ENCODE assay signal across 27 cellular contexts in the genomic region with DNA sequence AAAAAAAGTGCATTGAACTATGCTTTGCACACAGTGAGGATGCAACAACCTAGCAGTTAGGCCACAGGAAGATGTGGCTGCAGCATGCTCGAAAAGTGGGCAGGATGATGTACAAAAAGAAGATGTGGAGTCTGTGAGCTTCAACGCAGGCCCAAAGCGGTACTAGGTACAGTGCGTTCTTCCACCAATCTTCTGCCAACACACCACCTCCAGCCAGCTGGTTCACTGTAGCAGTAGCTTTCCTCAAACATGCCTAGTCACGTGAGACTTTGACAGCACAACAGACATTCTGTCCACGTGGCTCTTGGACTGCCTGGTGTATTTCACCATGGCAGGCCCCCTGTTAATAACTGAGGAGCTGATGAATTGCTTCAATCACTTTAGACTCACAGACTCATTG.
"Had no signal": no experiment of that assay in that cellular context is flagged by ENCODE, and none has a peak within 500 bp of the region (broad histone marks: within the 10 kb centered on the region; RNA-seq: fewer than 3 reads in every experiment).

No MANE protein-coding gene starts in this region.

- H3K36me3 ChIP-seq: ascending aorta had no signal

- H3K27ac ChIP-seq: ascending aorta, PC-9, RWPE1, VCaP had no signal

- H3K9me3 ChIP-seq: ascending aorta had no signal

- DNase-seq: activated CD4-positive, alpha-beta memory T cell treated with anti-CD3 and anti-CD28 coated beads, Interleukin-2, amount 10 ng/mL, durations not matched to agents 7 days and 5 days; activated CD4-positive, alpha-beta T cell treated with anti-CD3 and anti-CD28 coated beads for 1 hour; activated CD4-positive, alpha-beta T cell treated with anti-CD3 and anti-CD28 coated beads for 48 hours; activated CD4-positive, CD25-positive, alpha-beta regulatory T cell; activated gamma-delta T cell; activated naive CD4-positive, alpha-beta T cell treated with Interleukin-2 at 50 U/mL for 16 hours; activated naive CD8-positive, alpha-beta T cell treated with anti-CD3 and anti-CD28 coated beads, Interleukin-2, amount 10 ng/mL, durations not matched to agents 7 days and 5 days; activated T-cell treated with anti-CD3 and anti-CD28 coated beads, Interleukin-2, amount 50 U/mL, for 24 hours; KBM-7; NCI-H1105; NCI-H1417 treated with DMSO at 0.1 percent for 48 hours; NCI-H2029; NCI-H226; NCI-H446 treated with DMSO at 0.1 percent for 48 hours; NCI-H524; NCI-H748 treated with DMSO at 0.1 percent for 48 hours; NK-92 treated with Interleukin-12 subunit alpha and Interleukin-12 subunit beta, amount 100 ng/mL, for 24 hours; PC-9; SIG-M5; SW 1271; T-helper 1 cell; T-helper 2 cell; T-helper 9 cell had no signal

- FAIRE-seq: RCC 7860 had no signal

- H3K4me3 ChIP-seq: ascending aorta, PC-9 had no signal

- H3K27me3 ChIP-seq: ascending aorta had no signal
